ENCODE assay signal across 23 cellular contexts in genomic region chr9:6676254-6676928, GRCh38. TPM values are rescaled to one million over a fixed set of nuclear protein-coding genes. Genes with fewer than 3 reads are reported as not detected.
DNase-seq lines count a peak whose midpoint lies in the region; ATAC-seq and FAIRE-seq lines count a peak whose summit lies in the region.
"Had no signal": no experiment of that assay in that cellular context is flagged by ENCODE, and none has a peak within 500 bp of the region (broad histone marks: within the 10 kb centered on the region; RNA-seq: fewer than 3 reads in every experiment).

No MANE protein-coding gene starts in this region.

- ATAC-seq in GM18517 (IDR thresholded peaks at IDR 0.05; ENCODE audit: unreplicated experiment): no peak
- ATAC-seq: Panc1 had no signal

- FAIRE-seq in GM18507 (lab: Jason Lieb, UNC): peak; percentile 75
- FAIRE-seq: H1 had no signal

- DNase-seq in GM18507 (ENCODE audit: extremely low spot score, insufficient read length, low read depth) (no peak), SK-N-DZ (ENCODE audit: low spot score) (peak; percentile 48), left kidney (ENCODE audit: low read depth, low spot score) (peak; percentile 45), renal cortical epithelial cell (ENCODE audit: low read depth) (peak; percentile 47), DMS53 (lab: John Stamatoyannopoulos, UW) (no peak), hypothalamus (lab: John Stamatoyannopoulos, UW) (no peak)
- no peak for DNase-seq in activated naive CD4-positive, alpha-beta T cell treated with anti-CD3 and anti-CD28 coated beads, Interleukin-2, amount 50 U/mL, for 16 hours
- DNase-seq: Calu3; CD8-positive, alpha-beta memory T cell; HCEC 1CT; NCI-H1048; NCI-H1417 treated with DMSO at 0.1 percent for 48 hours; NCI-H1694 treated with DMSO at 0.1 percent for 48 hours; NCI-H2081; NCI-H226; NCI-H510A; NCI-H69; SHP77 treated with DMSO at 0.1 percent for 48 hours had no signal

RNA-seq across cellular contexts. Expression of gene GLDC, which starts 30.9 kb away (rescaled TPM):
- polyA plus RNA-seq in SK-N-DZ (2014; cell fraction: cytosol; rRNA removed): 16.2 and 20.9 TPM in 2 replicates
- 24.1 and 28.5 TPM in 2 replicates for polyA plus RNA-seq in SK-N-DZ (2014; cell fraction: nucleus; rRNA removed)
- total RNA-seq in renal cortical epithelial cell: 129 and 177 TPM in 2 replicates
- total RNA-seq: OCI-LY7 had no signal
- polyA plus RNA-seq: CD14-positive monocyte had no signal

Comparison
In these comparisons a context has a peak if more than half of its experiments do, and no peak if none do; other contexts are left out.
1. DNase-seq: peak in SK-N-DZ (single experiment), left kidney (single experiment) and renal cortical epithelial cell (single experiment); none in GM18507 (single experiment), DMS53 (single experiment), activated naive CD4-positive, alpha-beta T cell treated with anti-CD3 and anti-CD28 coated beads, Interleukin-2, amount 50 U/mL, for 16 hours (single experiment) and hypothalamus (0 of 51).